Comparison of ENCODE assay signal across 11 cellular contexts in genomic region chr3:30518201-30518864, GRCh38.
DNase-seq lines count a peak whose midpoint lies in the region; ATAC-seq, FAIRE-seq and TF ChIP-seq lines count a peak whose summit lies in the region.
"Had no signal": no experiment of that assay in that cellular context is flagged by ENCODE, and none has a peak within 500 bp of the region (broad histone marks: within the 10 kb centered on the region; RNA-seq: fewer than 3 reads in every experiment).

No MANE protein-coding gene starts in this region.

- peaks cover 4% of the 10 kb centered on the region for H3K9me3 Mint-ChIP-seq in activated naive CD8-positive, alpha-beta T cell treated with anti-CD3 and anti-CD28 coated beads, Interleukin-2, amount 10 ng/mL, durations not matched to agents 7 days and 5 days
- no peaks in the 10 kb centered on the region for H3K9me3 Mint-ChIP-seq in activated naive CD8-positive, alpha-beta T cell treated with anti-CD3 and anti-CD28 coated beads, Interleukin-2, amount 50 U/mL, for 24 hours
- H3K9me3 Mint-ChIP-seq: HFFc6; stimulated activated naive CD8-positive, alpha-beta T cell treated with anti-CD3 and anti-CD28 coated beads, Interleukin-15, Interleukin-2, amounts not matched to agents 100 ng/mL and 50 ng/mL, for 24 hours had no signal

- no peak for TF ChIP-seq POLR2A in vagina (IDR thresholded peaks at IDR 0.05)

- peaks cover 19% of the 10 kb centered on the region for H3K4me1 Mint-ChIP-seq in activated naive CD8-positive, alpha-beta T cell treated with anti-CD3 and anti-CD28 coated beads, Interleukin-2, amount 10 ng/mL, durations not matched to agents 7 days and 5 days
- peaks cover 5% of the 10 kb centered on the region for H3K4me1 Mint-ChIP-seq in activated naive CD8-positive, alpha-beta T cell treated with anti-CD3 and anti-CD28 coated beads, Interleukin-2, amount 50 U/mL, for 24 hours

- FAIRE-seq in frontal cortex (lab: Jason Lieb, UNC), result no peak

- H3K36me3 Mint-ChIP-seq in activated naive CD8-positive, alpha-beta T cell treated with anti-CD3 and anti-CD28 coated beads, Interleukin-2, amount 10 ng/mL, durations not matched to agents 7 days and 5 days, result peaks cover 4% of the 10 kb centered on the region
- H3K36me3 Mint-ChIP-seq in activated naive CD8-positive, alpha-beta T cell treated with anti-CD3 and anti-CD28 coated beads, Interleukin-2, amount 50 U/mL, for 24 hours (ENCODE audit: low read depth), result no peaks in the 10 kb centered on the region

- H3K9me3 ChIP-seq in vagina, result no peaks in the 10 kb centered on the region

- no peak for DNase-seq in activated naive CD8-positive, alpha-beta T cell treated with anti-CD3 and anti-CD28 coated beads, Interleukin-2, amount 10 ng/mL, durations not matched to agents 7 days and 5 days
- DNase-seq in activated naive CD8-positive, alpha-beta T cell treated with anti-CD3 and anti-CD28 coated beads, Interleukin-2, amount 50 U/mL, for 24 hours, result no peak
- DNase-seq in epithelial cell of esophagus (ENCODE audit: low read depth) (no peak), mucosa of gallbladder (ENCODE audit: low spot score) (peak; percentile 62), vagina (ENCODE audit: extremely low spot score in 2 of 2) (no peak), frontal cortex (ENCODE audit: low spot score in 2 of 2) (no peak), NCI-H1930 (lab: John Stamatoyannopoulos, UW) (no peak)
- DNase-seq in activated effector memory CD4-positive, alpha-beta T cell treated with anti-CD3 and anti-CD28 coated beads, Interleukin-2, amount 50 U/mL, for 16 hours, result no peak
- DNase-seq: head of caudate nucleus, HFFc6 had no signal

- H3K36me3 ChIP-seq in vagina, result no peaks in the 10 kb centered on the region

- H3K27ac Mint-ChIP-seq in activated naive CD8-positive, alpha-beta T cell treated with anti-CD3 and anti-CD28 coated beads, Interleukin-2, amount 10 ng/mL, durations not matched to agents 7 days and 5 days, result no peak overlapping the region
- H3K27ac Mint-ChIP-seq in activated naive CD8-positive, alpha-beta T cell treated with anti-CD3 and anti-CD28 coated beads, Interleukin-2, amount 50 U/mL, for 24 hours, result no peak overlapping the region
- H3K27ac Mint-ChIP-seq: HFFc6; stimulated activated naive CD8-positive, alpha-beta T cell treated with anti-CD3 and anti-CD28 coated beads, Interleukin-15, Interleukin-2, amounts not matched to agents 100 ng/mL and 50 ng/mL, for 24 hours had no signal

- H3K27ac ChIP-seq in vagina, result peak overlapping the region; percentile 36

- intact Hi-C loops in vagina (cut with DNase I), result no loop called here

- peak overlapping the region; percentile 39 for H3K4me3 Mint-ChIP-seq in activated naive CD8-positive, alpha-beta T cell treated with anti-CD3 and anti-CD28 coated beads, Interleukin-2, amount 10 ng/mL, durations not matched to agents 7 days and 5 days
- no peak overlapping the region for H3K4me3 Mint-ChIP-seq in activated naive CD8-positive, alpha-beta T cell treated with anti-CD3 and anti-CD28 coated beads, Interleukin-2, amount 50 U/mL, for 24 hours
- H3K4me3 Mint-ChIP-seq: HFFc6; stimulated activated naive CD8-positive, alpha-beta T cell treated with anti-CD3 and anti-CD28 coated beads, Interleukin-15, Interleukin-2, amounts not matched to agents 100 ng/mL and 50 ng/mL, for 24 hours had no signal

- H3K4me1 ChIP-seq in vagina, result peaks cover 18% of the 10 kb centered on the region

- H3K4me3 ChIP-seq in epithelial cell of esophagus (ENCODE audit: low read length), result no peak overlapping the region
- H3K4me3 ChIP-seq in vagina, result no peak overlapping the region

- H3K27me3 Mint-ChIP-seq in activated naive CD8-positive, alpha-beta T cell treated with anti-CD3 and anti-CD28 coated beads, Interleukin-2, amount 10 ng/mL, durations not matched to agents 7 days and 5 days, result no peaks in the 10 kb centered on the region
- H3K27me3 Mint-ChIP-seq in activated naive CD8-positive, alpha-beta T cell treated with anti-CD3 and anti-CD28 coated beads, Interleukin-2, amount 50 U/mL, for 24 hours, result no peaks in the 10 kb centered on the region
- H3K27me3 Mint-ChIP-seq: stimulated activated naive CD8-positive, alpha-beta T cell treated with anti-CD3 and anti-CD28 coated beads, Interleukin-15, Interleukin-2, amounts not matched to agents 100 ng/mL and 50 ng/mL, for 24 hours had no signal

- TF ChIP-seq CTCF in epithelial cell of esophagus (IDR thresholded peaks at IDR 0.05; ENCODE audit: insufficient read depth, low read depth, low read length, missing control alignments) (peak; percentile 34), vagina (IDR thresholded peaks at IDR 0.05) (peak in 1 of 3 experiments; percentile 7)

- ATAC-seq in activated naive CD8-positive, alpha-beta T cell treated with anti-CD3 and anti-CD28 coated beads, Interleukin-2, amount 10 ng/mL, durations not matched to agents 7 days and 5 days (ENCODE audit: low read depth), result no peak
- ATAC-seq in activated naive CD8-positive, alpha-beta T cell treated with anti-CD3 and anti-CD28 coated beads, Interleukin-2, amount 50 U/mL, for 24 hours, result no peak

- H3K27me3 ChIP-seq in vagina, result no peaks in the 10 kb centered on the region

- POLR2A ChIA-PET in activated naive CD8-positive, alpha-beta T cell treated with anti-CD3 and anti-CD28 coated beads, Interleukin-2, amount 10 ng/mL, durations not matched to agents 7 days and 5 days (lab: Charles Lee), result interaction anchor here (1.0 to 2.2 kb wide), 2 partner anchors 83 to 89 kb away, joined by 4 to 9 read pairs; partner anchors contain the start of gene TGFBR2
